Comparison of ENCODE assay signal across 8 cellular contexts in the genomic region with DNA sequence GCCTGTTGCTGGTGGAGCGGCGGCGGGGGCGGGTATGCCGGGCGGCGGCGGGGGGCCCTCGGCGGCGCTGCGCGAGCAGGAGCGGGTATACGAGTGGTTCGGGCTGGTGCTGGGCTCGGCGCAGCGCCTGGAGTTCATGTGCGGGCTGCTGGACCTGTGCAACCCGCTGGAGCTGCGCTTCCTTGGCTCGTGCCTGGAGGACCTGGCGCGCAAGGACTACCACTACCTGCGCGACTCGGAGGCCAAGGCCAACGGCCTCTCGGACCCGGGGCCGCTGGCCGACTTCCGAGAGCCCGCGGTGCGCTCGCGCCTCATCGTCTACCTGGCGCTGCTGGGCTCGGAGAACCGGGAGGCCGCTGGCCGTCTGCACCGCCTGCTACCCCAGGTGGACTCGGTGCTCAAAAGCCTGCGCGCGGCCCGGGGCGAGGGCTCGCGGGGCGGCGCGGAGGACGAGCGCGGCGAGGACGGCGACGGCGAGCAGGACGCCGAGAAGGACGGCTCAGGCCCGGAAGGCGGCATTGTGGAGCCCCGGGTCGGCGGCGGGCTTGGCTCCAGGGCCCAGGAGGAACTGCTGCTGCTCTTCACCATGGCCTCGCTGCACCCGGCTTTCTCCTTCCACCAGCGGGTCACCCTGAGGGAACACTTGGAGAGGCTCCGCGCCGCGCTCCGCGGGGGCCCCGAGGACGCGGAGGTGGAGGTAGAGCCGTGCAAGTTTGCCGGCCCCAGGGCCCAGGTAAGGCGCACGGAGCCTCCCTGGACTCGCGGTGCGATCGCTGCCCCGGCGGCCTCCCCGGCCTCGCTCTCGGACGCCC. TPM values are rescaled to one million over a fixed set of nuclear protein-coding genes. Genes with fewer than 3 reads are reported as not detected.
A peak's percentile ranks its signal among the peaks of the same experiment; 100 is the strongest.
DNase-seq lines count a peak whose midpoint lies in the region; ATAC-seq and TF ChIP-seq lines count a peak whose summit lies in the region.

No MANE protein-coding gene starts in this region.

- H3K9me3 Mint-ChIP-seq in GM23338 (peaks cover 3% of the 10 kb centered on the region; the same call in 2 of the 3 replicates), endothelial cell (ENCODE audit: unreplicated experiment) (no peaks in the 10 kb centered on the region)

- no peaks in the 10 kb centered on the region for H3K36me3 ChIP-seq in GM23338 (ENCODE audit: insufficient read depth)

- H3F3A ChIP-seq in GM23338 (replicated peaks; ENCODE audit: low read depth): no peaks in the 10 kb centered on the region

- H3K4me1 ChIP-seq in GM23338 (ENCODE audit: insufficient read depth): peaks cover 23% of the 10 kb centered on the region

- TF ChIP-seq CTCF in GM23338 (conservative IDR thresholded peaks at IDR 0.05; ENCODE audit: low read depth in 2 of 2): no peak
- TF ChIP-seq CTCF in endothelial cell (IDR thresholded peaks at IDR 0.05; ENCODE audit: unreplicated experiment): no peak

- H3K4me2 ChIP-seq in GM23338: peak overlapping the region; percentile 92

- peaks cover 41% of the 10 kb centered on the region for H3K27me3 ChIP-seq in GM23338 (ENCODE audit: insufficient read depth)

- H3K27me3 Mint-ChIP-seq in GM23338 (ENCODE audit: insufficient read depth, low read depth, poor library complexity) (peaks cover 31% of the 10 kb centered on the region), endothelial cell (ENCODE audit: unreplicated experiment) (peaks cover 8% of the 10 kb centered on the region)

- H3K36me3 Mint-ChIP-seq in GM23338 (ENCODE audit: low read depth): peaks cover 3% of the 10 kb centered on the region; the same call in 1 of the 3 replicates
- H3K36me3 Mint-ChIP-seq in endothelial cell (ENCODE audit: low read depth, unreplicated experiment): peaks cover 4% of the 10 kb centered on the region

- DNase-seq in AG08395 (ENCODE audit: low spot score): peak; percentile 24
- peak; percentile 70 for DNase-seq in GM23338 (ENCODE audit: low spot score)
- peak; percentile 24 for DNase-seq in NCI-H774 (lab: John Stamatoyannopoulos, UW)
- DNase-seq in activated T-cell treated with anti-CD3 and anti-CD28 coated beads for 24 hours (ENCODE audit: low read depth): peak; percentile 33
- DNase-seq in endothelial cell (ENCODE audit: low spot score): peak; percentile 39
- peak; percentile 47 for DNase-seq in mucosa of gallbladder (ENCODE audit: low spot score)
- peak; percentile 15 to 24 for DNase-seq in stimulated activated CD8-positive, alpha-beta memory T cell treated with anti-CD3 and anti-CD28 coated beads, Interleukin-7, amount 100 ng/mL, for 48 hours (ENCODE audit: extremely low read depth in 1 of 2, low read depth in 1 of 2)

- peaks cover 31% of the 10 kb centered on the region for H3K4me1 Mint-ChIP-seq in GM23338
- H3K4me1 Mint-ChIP-seq in endothelial cell (ENCODE audit: unreplicated experiment): peaks cover 26% of the 10 kb centered on the region

- H3K9me2 ChIP-seq in GM23338 (ENCODE audit: insufficient read depth): no peaks in the 10 kb centered on the region

- peaks cover 14% of the 10 kb centered on the region for H4K20me1 ChIP-seq in GM23338 (replicated peaks; ENCODE audit: insufficient read depth)

- H3K4me3 Mint-ChIP-seq in GM23338 (peak overlapping the region; percentile 80), endothelial cell (ENCODE audit: unreplicated experiment) (peak overlapping the region; percentile 97)

- peak overlapping the region; percentile 88 for H3K4me3 ChIP-seq in GM23338

- H3K27ac Mint-ChIP-seq in GM23338: no peak overlapping the region
- H3K27ac Mint-ChIP-seq in endothelial cell (ENCODE audit: unreplicated experiment): no peak overlapping the region

- H3K27ac ChIP-seq in GM23338 (ENCODE audit: low read depth): no peak overlapping the region

- H2AFZ ChIP-seq in GM23338: 0 out of 2 replicates have a peak overlapping the region, but pooled peaks have one; percentile 9

- H3K79me2 ChIP-seq in GM23338 (replicated peaks; ENCODE audit: insufficient read depth): peaks cover 21% of the 10 kb centered on the region

- peak; percentile 11 for ATAC-seq in GM23338
- no peak for ATAC-seq in HG03520 (IDR thresholded peaks at IDR 0.05; ENCODE audit: unreplicated experiment)

TF ChIP-seq in GM23338, 12 proteins besides CTCF, POLR2A, EP300 and RAD21:
- no peak for TF ChIP-seq STAT1 (IDR thresholded peaks at IDR 0.05; ENCODE audit: unreplicated experiment)
TF ChIP-seq in GM23338: peak in this region for 0.

RNA-seq across cellular contexts. Expression of gene ZCCHC2, which starts 1.0 kb away (rescaled TPM):
- total RNA-seq in GM23338 (2014; rRNA removed; shearing (Covaris generic)): 14.4 and 15.4 TPM in 2 replicates
- polyA plus RNA-seq in GM23338 (2016; fragmentation: Nextera tagmentation; extraction: Ambion mirVana): 4.9 and 5.4 TPM in 2 replicates
- total RNA-seq in endothelial cell (ENCODE audit: unreplicated experiment) (21.0 TPM), mucosa of gallbladder (38.2 TPM)

Comparison
In these comparisons a context has a peak if more than half of its experiments do, and no peak if none do; other contexts are left out.
1. DNase-seq: peak in every context shown above with its lines; median percentile 70 in GM23338; 47 in mucosa of gallbladder; 39 in endothelial cell; 33 in activated T-cell treated with anti-CD3 and anti-CD28 coated beads for 24 hours; 24 in AG08395; 24 in NCI-H774; 20 in stimulated activated CD8-positive, alpha-beta memory T cell treated with anti-CD3 and anti-CD28 coated beads, Interleukin-7, amount 100 ng/mL, for 48 hours.